In genomic region chr4:106063009-106063408, GRCh38 we compare ENCODE assay signal across 20 cellular contexts.
A peak's percentile ranks its signal among the peaks of the same experiment; 100 is the strongest.
DNase-seq lines count a peak whose midpoint lies in the region; ATAC-seq, FAIRE-seq and TF ChIP-seq lines count a peak whose summit lies in the region.
"Had no signal": no experiment of that assay in that cellular context is flagged by ENCODE, and none has a peak within 500 bp of the region (broad histone marks: within the 10 kb centered on the region; RNA-seq: fewer than 3 reads in every experiment).

No MANE protein-coding gene starts in this region.

- ATAC-seq in HG03521 (IDR thresholded peaks at IDR 0.05; ENCODE audit: unreplicated experiment) (no peak), HG02973 (IDR thresholded peaks at IDR 0.05; ENCODE audit: unreplicated experiment) (no peak)
- ATAC-seq: psoas muscle, T-cell had no signal

- H3K9me1 ChIP-seq in endothelial cell of umbilical vein (replicated peaks; ENCODE audit: control insufficient read depth, extremely low read depth, insufficient read depth, low read length), result no peaks in the 10 kb centered on the region

- POLR2A ChIA-PET in PC-9 (lab: Charles Lee; ENCODE audit: unreplicated experiment) (interaction anchor here (0.5 kb wide), 1 partner anchor 154 kb away, joined by 4 read pairs; no protein-coding TSS in a partner anchor), endothelial cell of umbilical vein (lab: Charles Lee) (no interaction called here)

- H4K20me1 ChIP-seq in GM23248 (ENCODE audit: insufficient read depth) (no peaks in the 10 kb centered on the region), PC-9 (ENCODE audit: insufficient read depth) (no peaks in the 10 kb centered on the region), endothelial cell of umbilical vein (replicated peaks; ENCODE audit: control insufficient read depth, extremely low read depth, insufficient read depth, low read length) (no peaks in the 10 kb centered on the region), osteoblast (ENCODE audit: insufficient read depth, low read length) (peaks cover 3% of the 10 kb centered on the region)

- H3K4me2 ChIP-seq in GM23248 (ENCODE audit: unreplicated experiment), result peak overlapping the region; percentile 13
- H3K4me2 ChIP-seq in PC-9, result no peak overlapping the region
- peak overlapping the region; percentile 47 for H3K4me2 ChIP-seq in endothelial cell of umbilical vein (ENCODE audit: insufficient read depth, low read length)
- no peak overlapping the region for H3K4me2 ChIP-seq in osteoblast (ENCODE audit: insufficient read depth, low read length)

- H3K9me3 ChIP-seq in GM23248 (ENCODE audit: low read depth), result no peaks in the 10 kb centered on the region
- H3K9me3 ChIP-seq in PC-9 (ENCODE audit: insufficient read depth, low read depth), result no peaks in the 10 kb centered on the region
- no peaks in the 10 kb centered on the region for H3K9me3 ChIP-seq in endothelial cell of umbilical vein (replicated peaks; ENCODE audit: control insufficient read depth, insufficient read depth, low read length)
- H3K9me3 ChIP-seq in osteoblast (ENCODE audit: low read depth, low read length), result no peaks in the 10 kb centered on the region
- H3K9me3 ChIP-seq: psoas muscle had no signal

- H3K27ac Mint-ChIP-seq in progenitor cell of endocrine pancreas, result peak overlapping the region; percentile 76
- H3K27ac Mint-ChIP-seq: activated CD4-positive, alpha-beta T cell treated with anti-CD3 and anti-CD28 coated beads, Interleukin-2, amount 10 ng/mL, durations not matched to agents 24 days and 14 days; activated naive CD8-positive, alpha-beta T cell treated with anti-CD3 and anti-CD28 coated beads, Interleukin-2, amount 10 ng/mL, durations not matched to agents 7 days and 5 days; T-cell; type B pancreatic cell had no signal

- CTCF ChIA-PET in PC-9 (lab: Charles Lee) (no interaction called here), endothelial cell of umbilical vein (lab: Charles Lee) (interaction anchor here (1.4 kb wide), 1 partner anchor 10 kb away, joined by 3 read pairs; no protein-coding TSS in a partner anchor)

- 0 out of 2 replicates have a peak, but pooled peaks cover 6% of the 10 kb centered on the region for H3F3A ChIP-seq in GM23248 (ENCODE audit: insufficient read depth)
- no peaks in the 10 kb centered on the region for H3F3A ChIP-seq in PC-9 (ENCODE audit: insufficient read depth, low read depth)

- DNase-seq in GM23248 (peak; percentile 7), PC-9 (peak in 1 of 2 experiments; percentile 61), endothelial cell of umbilical vein (ENCODE audit: low read depth, low spot score) (peak; percentile 36), progenitor cell of endocrine pancreas (ENCODE audit: low spot score, unreplicated experiment) (no peak), osteoblast (ENCODE audit: insufficient read length, low spot score, missing footprints) (no peak), GM19239 (ENCODE audit: insufficient read length, low spot score) (no peak)
- DNase-seq: activated CD4-positive, alpha-beta T cell treated with anti-CD3 and anti-CD28 coated beads, Interleukin-2, amount 10 ng/mL, durations not matched to agents 24 days and 14 days; activated naive CD8-positive, alpha-beta T cell treated with anti-CD3 and anti-CD28 coated beads, Interleukin-2, amount 10 ng/mL, durations not matched to agents 7 days and 5 days; NCI-H146; psoas muscle; SHP77; spleen; stimulated activated CD4-positive, alpha-beta T cell treated with anti-CD3 and anti-CD28 coated beads, Interleukin-4, amount 100 ng/mL, for 4 hours; stomach; T-cell had no signal

- in situ Hi-C loops in GM23248 (cut with MboI), result no loop called here

- H3K79me2 ChIP-seq in GM23248 (ENCODE audit: insufficient read depth) (no peaks in the 10 kb centered on the region), PC-9 (ENCODE audit: low read depth) (no peaks in the 10 kb centered on the region), endothelial cell of umbilical vein (ENCODE audit: control insufficient read depth, insufficient read depth, low read length) (no peaks in the 10 kb centered on the region), osteoblast (ENCODE audit: insufficient read depth, low read length) (no peaks in the 10 kb centered on the region)

- H3K9ac ChIP-seq in GM23248, result no peak overlapping the region
- no peak overlapping the region for H3K9ac ChIP-seq in endothelial cell of umbilical vein (replicated peaks; ENCODE audit: extremely low read depth, insufficient read depth, low read length)

- peaks cover 4% of the 10 kb centered on the region for H3K4me1 Mint-ChIP-seq in progenitor cell of endocrine pancreas (ENCODE audit: low read depth)
- H3K4me1 Mint-ChIP-seq: activated CD4-positive, alpha-beta T cell treated with anti-CD3 and anti-CD28 coated beads, Interleukin-2, amount 10 ng/mL, durations not matched to agents 24 days and 14 days; activated naive CD8-positive, alpha-beta T cell treated with anti-CD3 and anti-CD28 coated beads, Interleukin-2, amount 10 ng/mL, durations not matched to agents 7 days and 5 days; neural crest cell; T-cell had no signal

- WGBS in GM23248 (ENCODE audit: low coverage in 1 of 2, low lambda C conversion rate in 2 of 2, missing lambda C conversion rate in 2 of 2), 2 experiments, result 89% methylated on average over 3 of the region's 3 CpGs

- H3K9me2 ChIP-seq in GM23248 (ENCODE audit: insufficient read depth) (no peaks in the 10 kb centered on the region), PC-9 (ENCODE audit: insufficient read depth) (no peaks in the 10 kb centered on the region)

- BruUV-seq in PC-9 (replicated peaks; lab: Mats Ljungman, UMichigan), result no TSS peak
- BruUV-seq in endothelial cell of umbilical vein (replicated peaks; lab: Mats Ljungman, UMichigan), result no TSS peak

- H3K4me3 Mint-ChIP-seq in progenitor cell of endocrine pancreas (ENCODE audit: low read depth), result no peak overlapping the region
- H3K4me3 Mint-ChIP-seq: activated CD4-positive, alpha-beta T cell treated with anti-CD3 and anti-CD28 coated beads, Interleukin-2, amount 10 ng/mL, durations not matched to agents 24 days and 14 days; activated naive CD8-positive, alpha-beta T cell treated with anti-CD3 and anti-CD28 coated beads, Interleukin-2, amount 10 ng/mL, durations not matched to agents 7 days and 5 days; neural crest cell; T-cell; type B pancreatic cell had no signal

- H3K27me3 Mint-ChIP-seq in progenitor cell of endocrine pancreas, result no peaks in the 10 kb centered on the region
- H3K27me3 Mint-ChIP-seq: activated CD4-positive, alpha-beta T cell treated with anti-CD3 and anti-CD28 coated beads, Interleukin-2, amount 10 ng/mL, durations not matched to agents 24 days and 14 days; activated naive CD8-positive, alpha-beta T cell treated with anti-CD3 and anti-CD28 coated beads, Interleukin-2, amount 10 ng/mL, durations not matched to agents 7 days and 5 days; T-cell; type B pancreatic cell had no signal

- peaks cover 5% of the 10 kb centered on the region for H3K36me3 Mint-ChIP-seq in progenitor cell of endocrine pancreas (ENCODE audit: insufficient read depth)

- no peaks in the 10 kb centered on the region for H3K36me3 ChIP-seq in GM23248 (ENCODE audit: low read depth)
- H3K36me3 ChIP-seq in PC-9 (ENCODE audit: low read depth), result no peaks in the 10 kb centered on the region
- no peaks in the 10 kb centered on the region for H3K36me3 ChIP-seq in endothelial cell of umbilical vein (ENCODE audit: control insufficient read depth in 2 of 2, extremely low read depth in 1 of 2, insufficient read depth in 2 of 2, low read length in 2 of 2)
- H3K36me3 ChIP-seq in osteoblast (ENCODE audit: insufficient read depth, low read length), result no peaks in the 10 kb centered on the region
- H3K36me3 ChIP-seq: cardiac muscle cell, spleen, stomach had no signal

- H3K27me3 ChIP-seq in GM23248 (replicated peaks; ENCODE audit: insufficient read depth), result no peaks in the 10 kb centered on the region
- no peaks in the 10 kb centered on the region for H3K27me3 ChIP-seq in PC-9 (ENCODE audit: insufficient read depth, low read depth)
- no peaks in the 10 kb centered on the region for H3K27me3 ChIP-seq in endothelial cell of umbilical vein (ENCODE audit: control insufficient read depth in 2 of 2, insufficient read depth in 2 of 2, low read length in 2 of 2)
- no peaks in the 10 kb centered on the region for H3K27me3 ChIP-seq in osteoblast (ENCODE audit: insufficient read depth, low read length)
- H3K27me3 ChIP-seq: cardiac muscle cell, spleen, stomach had no signal

- peaks cover 5% of the 10 kb centered on the region for H3K9me3 Mint-ChIP-seq in progenitor cell of endocrine pancreas (ENCODE audit: low read depth)
- H3K9me3 Mint-ChIP-seq: neural crest cell, type B pancreatic cell had no signal

- intact Hi-C loops in PC-9 (cut with micrococcal nuclease; ENCODE audit: unreplicated experiment), result no loop called here
- intact Hi-C loops in endothelial cell of umbilical vein (cut with micrococcal nuclease), result loop anchor here (2.0 to 10.0 kb wide), 2 partner anchors 72 to 348 kb away; no protein-coding TSS in a partner anchor

- H3K4me3 ChIP-seq in GM23248, result no peak overlapping the region
- H3K4me3 ChIP-seq in PC-9, result no peak overlapping the region
- no peak overlapping the region for H3K4me3 ChIP-seq in endothelial cell of umbilical vein (replicated peaks in 1 of 3; ENCODE audit: insufficient read depth in 1 of 3, low read depth in 1 of 3, low read length in 3 of 3)
- no peak overlapping the region for H3K4me3 ChIP-seq in osteoblast (ENCODE audit: insufficient read depth, low read length)
- H3K4me3 ChIP-seq: cardiac muscle cell, psoas muscle, spleen, stomach had no signal

- no peak overlapping the region for H3K27ac ChIP-seq in GM23248
- H3K27ac ChIP-seq in PC-9, result 0 out of 2 replicates have a peak overlapping the region, but pooled peaks have one; percentile 26
- no peak overlapping the region for H3K27ac ChIP-seq in endothelial cell of umbilical vein (ENCODE audit: insufficient read depth, low read depth, low read length)
- H3K27ac ChIP-seq in osteoblast (ENCODE audit: low read depth, low read length), result no peak overlapping the region
- H3K27ac ChIP-seq: cardiac muscle cell, psoas muscle, spleen, stomach had no signal

- dilution Hi-C loops in endothelial cell of umbilical vein (cut with MboI; ENCODE audit: extremely low pct_ligation_motif_present, low sequenced_read_pairs), result no loop called here

- TF ChIP-seq CTCF in PC-9 (conservative IDR thresholded peaks at IDR 0.05) (no peak), endothelial cell of umbilical vein (IDR thresholded peaks at IDR 0.05; ENCODE audit: extremely low read depth in 1 of 2, insufficient read depth in 1 of 2, low read depth in 1 of 2, low read length in 2 of 2) (no peak), progenitor cell of endocrine pancreas (IDR thresholded peaks at IDR 0.05; ENCODE audit: unreplicated experiment) (no peak), osteoblast (IDR thresholded peaks at IDR 0.05; ENCODE audit: extremely low read depth, low read depth, low read length) (no peak)

- peak; percentile 37 for FAIRE-seq in endothelial cell of umbilical vein (lab: Jason Lieb, UNC)
- no peak for FAIRE-seq in GM19239 (lab: Jason Lieb, UNC)

- TF ChIP-seq POLR2A in endothelial cell of umbilical vein (IDR thresholded peaks at IDR 0.05; ENCODE audit: low read depth, low read length), result no peak

- H3K4me1 ChIP-seq in GM23248 (ENCODE audit: insufficient read depth), result peaks cover 13% of the 10 kb centered on the region
- peaks cover 15% of the 10 kb centered on the region for H3K4me1 ChIP-seq in PC-9 (replicated peaks; ENCODE audit: insufficient read depth)
- peaks cover 15% of the 10 kb centered on the region for H3K4me1 ChIP-seq in endothelial cell of umbilical vein (ENCODE audit: control insufficient read depth, extremely low read depth, insufficient read depth, low read length)
- peaks cover 6% of the 10 kb centered on the region for H3K4me1 ChIP-seq in osteoblast (ENCODE audit: insufficient read depth, low read length)
- H3K4me1 ChIP-seq: psoas muscle, spleen had no signal

- H2AFZ ChIP-seq in GM23248 (no peak overlapping the region), PC-9 (no peak overlapping the region), endothelial cell of umbilical vein (ENCODE audit: low read depth, low read length) (no peak overlapping the region), osteoblast (ENCODE audit: low read length) (no peak overlapping the region)

Comparison
In these comparisons a context has a peak if more than half of its experiments do, and no peak if none do; other contexts are left out.
1. DNase-seq: peak in GM23248 (single experiment) and endothelial cell of umbilical vein (single experiment); none in progenitor cell of endocrine pancreas (single experiment), osteoblast (single experiment) and GM19239 (single experiment).
2. H3K4me2 ChIP-seq: peak in GM23248 (single experiment) and endothelial cell of umbilical vein (single experiment); none in PC-9 (single experiment) and osteoblast (single experiment).